ENCODE assay signal across 17 cellular contexts in the genomic region with DNA sequence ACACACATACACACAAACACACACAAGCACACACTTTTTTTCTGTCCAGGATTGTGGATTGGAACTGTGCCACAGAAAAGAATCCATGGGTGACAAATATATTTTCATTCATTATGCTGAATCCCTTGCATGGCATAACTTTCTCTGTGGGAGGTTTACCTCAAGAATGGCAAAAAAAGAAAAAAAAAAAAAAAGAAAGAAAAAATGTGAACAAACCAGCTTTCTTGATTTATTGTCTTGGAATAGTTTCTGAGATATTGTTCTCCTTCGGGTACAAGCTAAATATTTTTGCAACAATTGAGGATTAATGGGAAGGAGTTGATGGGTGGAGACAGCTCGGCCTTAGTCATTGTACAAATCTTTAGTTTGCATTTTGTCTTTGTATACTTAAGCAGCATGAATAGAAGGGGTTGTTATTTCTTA.
DNase-seq lines count a peak whose midpoint lies in the region; ATAC-seq and TF ChIP-seq lines count a peak whose summit lies in the region.
"Had no signal": no experiment of that assay in that cellular context is flagged by ENCODE, and none has a peak within 500 bp of the region (broad histone marks: within the 10 kb centered on the region; RNA-seq: fewer than 3 reads in every experiment).

No MANE protein-coding gene starts in this region.

- H3K4me1 Mint-ChIP-seq in nephron: peaks cover 18% of the 10 kb centered on the region
- peaks cover 9% of the 10 kb centered on the region for H3K4me1 Mint-ChIP-seq in MCF 10A (ENCODE audit: insufficient read depth, unreplicated experiment)
- H3K4me1 Mint-ChIP-seq: neural crest cell had no signal

- intact Hi-C loops in PC-3 (cut with micrococcal nuclease) (loop anchor here (2.0 to 5.0 kb wide), 3 partner anchors 77 to 528 kb away; a partner anchor contains a TSS), MCF 10A (cut with micrococcal nuclease) (loop anchor here (10.0 kb wide), 1 partner anchor 515 kb away; no protein-coding TSS in a partner anchor)

- no peaks in the 10 kb centered on the region for H3K9me2 ChIP-seq in PC-3 (replicated peaks; ENCODE audit: low read length)

- H3K9ac ChIP-seq in PC-3 (ENCODE audit: low read length): no peak overlapping the region

- POLR2A ChIA-PET in PC-3 (lab: Charles Lee; ENCODE audit: unreplicated experiment): interaction anchor here (0.6 kb wide), 1 partner anchor 196 kb away, joined by 4 read pairs; no protein-coding TSS in a partner anchor
- POLR2A ChIA-PET in MCF 10A (lab: Yijun Ruan, JAX): no interaction called here

- no peak overlapping the region for H3K4me3 ChIP-seq in PC-3 (ENCODE audit: low read length)
- H3K4me3 ChIP-seq: dorsolateral prefrontal cortex had no signal

- H3K9me3 Mint-ChIP-seq in nephron (no peaks in the 10 kb centered on the region), MCF 10A (ENCODE audit: unreplicated experiment) (no peaks in the 10 kb centered on the region)
- H3K9me3 Mint-ChIP-seq: brain had no signal

- ATAC-seq in PC-3 (peak; percentile 98), HG02938 (IDR thresholded peaks at IDR 0.05; ENCODE audit: unreplicated experiment) (no peak)

- no peaks in the 10 kb centered on the region for H4K20me1 ChIP-seq in PC-3 (ENCODE audit: low read length)

- no peaks in the 10 kb centered on the region for H3F3A ChIP-seq in PC-3 (ENCODE audit: low read length, unreplicated experiment)

- H3K36me3 ChIP-seq in PC-3 (ENCODE audit: low read depth, low read length): no peaks in the 10 kb centered on the region

- H2AFZ ChIP-seq in PC-3 (ENCODE audit: low read length): no peak overlapping the region

- H3K4me2 ChIP-seq in PC-3 (ENCODE audit: low read length): peak overlapping the region; percentile 17

- no peak overlapping the region for H3K27ac ChIP-seq in PC-3 (ENCODE audit: low read length)
- H3K27ac ChIP-seq: dorsolateral prefrontal cortex had no signal

- H3K4me3 Mint-ChIP-seq in nephron: no peak overlapping the region
- no peak overlapping the region for H3K4me3 Mint-ChIP-seq in MCF 10A (ENCODE audit: unreplicated experiment)
- H3K4me3 Mint-ChIP-seq: brain, neural crest cell had no signal

- BruUV-seq in PC-3 (replicated peaks; lab: Mats Ljungman, UMichigan) (no TSS peak), MCF 10A (replicated peaks; lab: Mats Ljungman, UMichigan) (no TSS peak)

- DNase-seq in Caki2 (ENCODE audit: low read depth) (peak; percentile 75), PC-3 (peak; percentile 79), dedifferentiated amniotic fluid mesenchymal stem cell (ENCODE audit: extremely low spot score) (peak; percentile 22), T-helper 2 cell (no peak), MCF 10A (ENCODE audit: unreplicated experiment) (no peak), germinal center (ENCODE audit: low spot score) (no peak)
- DNase-seq: activated CD4-positive, alpha-beta T cell treated with anti-CD3 and anti-CD28 coated beads for 48 hours; activated gamma-delta T cell treated with Interleukin-2 at 50 U/mL for 16 hours; dorsolateral prefrontal cortex; NCI-H1105; NCI-H2107; NCI-H526; stimulated activated CD4-positive, alpha-beta T cell treated with anti-CD3 and anti-CD28 coated beads, Interleukin-1b, Interleukin-23, amount 100 ng/mL, for 48 hours had no signal

- H3K27ac Mint-ChIP-seq in nephron (peak overlapping the region in 2 of 3 experiments; percentile 12 to 19), MCF 10A (ENCODE audit: low read depth, unreplicated experiment) (no peak overlapping the region)
- H3K27ac Mint-ChIP-seq: brain had no signal

- in situ Hi-C loops in Caki2 (cut with HindIII; ENCODE audit: low pct_unique_long_range_greater_than_20kb, low sequenced_read_pairs): no loop called here

- peaks cover 15% of the 10 kb centered on the region for H3K4me1 ChIP-seq in PC-3 (ENCODE audit: insufficient read depth, low read length)

- no peaks in the 10 kb centered on the region for H3K9me3 ChIP-seq in PC-3 (ENCODE audit: low read length)

- H3K27me3 Mint-ChIP-seq in nephron (ENCODE audit: low read depth) (no peaks in the 10 kb centered on the region), MCF 10A (ENCODE audit: insufficient read depth, unreplicated experiment) (no peaks in the 10 kb centered on the region)

- H3K79me2 ChIP-seq in PC-3 (ENCODE audit: low read length): no peaks in the 10 kb centered on the region

- CTCF ChIA-PET in PC-3 (lab: Charles Lee) (interaction anchor here (0.9 to 1.7 kb wide), 2 partner anchors 9 to 12 kb away, joined by 3 to 9 read pairs; no protein-coding TSS in a partner anchor), MCF 10A (lab: Yijun Ruan, JAX) (interaction anchor here (0.7 to 1.1 kb wide), 2 partner anchors 8 to 10 kb away, joined by 3 to 8 read pairs; no protein-coding TSS in a partner anchor)

- TF ChIP-seq CTCF in PC-3 (conservative IDR thresholded peaks at IDR 0.05; ENCODE audit: low read depth, low read length) (no peak), nephron (IDR thresholded peaks at IDR 0.05; ENCODE audit: unreplicated experiment in 3 of 3) (no peak), MCF 10A (IDR thresholded peaks at IDR 0.05; ENCODE audit: unreplicated experiment) (no peak)

- H3K36me3 Mint-ChIP-seq in nephron (ENCODE audit: low read depth) (no peaks in the 10 kb centered on the region), MCF 10A (ENCODE audit: insufficient read depth, unreplicated experiment) (no peaks in the 10 kb centered on the region)
- H3K36me3 Mint-ChIP-seq: brain had no signal

- no peaks in the 10 kb centered on the region for H3K27me3 ChIP-seq in PC-3 (ENCODE audit: low read length)

Comparison
In these comparisons a context has a peak if more than half of its experiments do, and no peak if none do; other contexts are left out.
1. DNase-seq: peak in Caki2 (single experiment), PC-3 (single experiment) and dedifferentiated amniotic fluid mesenchymal stem cell (single experiment); none in T-helper 2 cell (0 of 5), MCF 10A (single experiment) and germinal center (single experiment).